Comparison of ENCODE assay signal across 8 cellular contexts in the genomic region with DNA sequence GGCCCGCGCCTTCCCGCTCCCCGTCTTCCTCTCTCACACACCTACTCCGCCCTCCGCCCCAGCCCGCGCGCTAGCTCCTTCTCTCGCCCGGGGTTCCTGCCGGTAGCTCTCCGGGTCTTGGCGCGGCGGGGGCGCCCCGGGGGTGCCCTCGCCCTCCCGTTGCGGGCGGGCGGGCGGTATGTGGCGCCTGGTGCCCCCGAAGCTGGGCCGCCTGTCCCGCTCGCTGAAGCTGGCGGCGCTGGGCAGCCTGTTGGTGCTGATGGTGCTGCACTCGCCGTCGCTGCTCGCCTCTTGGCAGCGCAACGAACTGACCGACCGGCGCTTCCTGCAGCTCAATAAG. TPM values are rescaled to one million over a fixed set of nuclear protein-coding genes. Genes with fewer than 3 reads are reported as not detected.
DNase-seq lines count a peak whose midpoint lies in the region; ATAC-seq and TF ChIP-seq lines count a peak whose summit lies in the region.

No MANE protein-coding gene starts in this region.

- H3K4me3 Mint-ChIP-seq in Caco-2 (ENCODE audit: unreplicated experiment) (peak overlapping the region; percentile 89), nephron progenitor cell (peak overlapping the region; percentile 96)

- H3K9me3 ChIP-seq in Caco-2 (no peaks in the 10 kb centered on the region), PC-9 (ENCODE audit: insufficient read depth, low read depth) (no peaks in the 10 kb centered on the region)

- BruUV-seq in Caco-2 (replicated peaks; lab: Mats Ljungman, UMichigan) (TSS peak; percentile 8), PC-9 (replicated peaks; lab: Mats Ljungman, UMichigan) (no TSS peak)

- no peaks in the 10 kb centered on the region for H3K27me3 Mint-ChIP-seq in Caco-2 (ENCODE audit: insufficient read depth, unreplicated experiment)
- peaks cover 9% of the 10 kb centered on the region for H3K27me3 Mint-ChIP-seq in nephron progenitor cell (ENCODE audit: low read depth, poor library complexity)

- peak overlapping the region; percentile 98 for H3K27ac Mint-ChIP-seq in Caco-2 (ENCODE audit: unreplicated experiment)
- H3K27ac Mint-ChIP-seq in nephron progenitor cell = peak overlapping the region; percentile 79

- TF ChIP-seq CTCF in Caco-2 (IDR thresholded peaks at IDR 0.05; ENCODE audit: insufficient read depth in 1 of 2, low read depth in 1 of 2, low read length in 1 of 2, severe bottlenecking in 1 of 2, unreplicated experiment in 1 of 2) = no peak
- TF ChIP-seq CTCF in PC-9 (conservative IDR thresholded peaks at IDR 0.05) = no peak
- no peak for TF ChIP-seq CTCF in epithelial cell of esophagus (IDR thresholded peaks at IDR 0.05; ENCODE audit: insufficient read depth, low read depth, low read length, missing control alignments)
- no peak for TF ChIP-seq CTCF in nephron progenitor cell (IDR thresholded peaks at IDR 0.05)

- no peak for ATAC-seq in HG03457 (IDR thresholded peaks at IDR 0.05; ENCODE audit: unreplicated experiment)

- H3K36me3 Mint-ChIP-seq in Caco-2 (ENCODE audit: insufficient read depth, unreplicated experiment) = peaks cover 11% of the 10 kb centered on the region
- H3K36me3 Mint-ChIP-seq in nephron progenitor cell (ENCODE audit: low read depth) = no peaks in the 10 kb centered on the region

- no peaks in the 10 kb centered on the region for H3K27me3 ChIP-seq in Caco-2 (replicated peaks; ENCODE audit: control insufficient read depth, insufficient read depth, low read length)
- H3K27me3 ChIP-seq in PC-9 (ENCODE audit: insufficient read depth, low read depth) = no peaks in the 10 kb centered on the region

- peak overlapping the region; percentile 96 for H3K4me3 ChIP-seq in Caco-2 (ENCODE audit: low read depth, low read length)
- peak overlapping the region; percentile 90 for H3K4me3 ChIP-seq in PC-9
- H3K4me3 ChIP-seq in epithelial cell of esophagus (ENCODE audit: low read length) = peak overlapping the region; percentile 74

- peaks cover 7% of the 10 kb centered on the region for H3K4me1 Mint-ChIP-seq in Caco-2 (ENCODE audit: low read depth, unreplicated experiment)
- peaks cover 40% of the 10 kb centered on the region for H3K4me1 Mint-ChIP-seq in nephron progenitor cell

- H3K4me2 ChIP-seq in PC-9 = peak overlapping the region; percentile 94

- no peaks in the 10 kb centered on the region for H3K9me2 ChIP-seq in PC-9 (ENCODE audit: insufficient read depth)

- no peaks in the 10 kb centered on the region for H3F3A ChIP-seq in PC-9 (ENCODE audit: insufficient read depth, low read depth)

- H3K36me3 ChIP-seq in Caco-2 (ENCODE audit: control insufficient read depth, insufficient read depth, low read length) (no peaks in the 10 kb centered on the region), PC-9 (ENCODE audit: low read depth) (no peaks in the 10 kb centered on the region)

- H3K79me2 ChIP-seq in PC-9 (ENCODE audit: low read depth) = peaks cover 45% of the 10 kb centered on the region

- H3K4me1 ChIP-seq in Caco-2 (peaks cover 21% of the 10 kb centered on the region), PC-9 (replicated peaks; ENCODE audit: insufficient read depth) (peaks cover 37% of the 10 kb centered on the region)

- H3K9me3 Mint-ChIP-seq in Caco-2 (ENCODE audit: unreplicated experiment) (no peaks in the 10 kb centered on the region), nephron progenitor cell (no peaks in the 10 kb centered on the region)

- H3K27ac ChIP-seq in PC-9 = peak overlapping the region; percentile 70

- intact Hi-C loops in Caco-2 (cut with micrococcal nuclease; ENCODE audit: unreplicated experiment) = loop anchor here (2.0 to 10.0 kb wide), 7 partner anchors 325 to 883 kb away; no protein-coding TSS in a partner anchor
- intact Hi-C loops in PC-9 (cut with micrococcal nuclease; ENCODE audit: unreplicated experiment) = loop anchor here (2.0 to 10.0 kb wide), 3 partner anchors 723 to 1795 kb away; no protein-coding TSS in a partner anchor

- H4K20me1 ChIP-seq in PC-9 (ENCODE audit: insufficient read depth) = no peaks in the 10 kb centered on the region

- peak overlapping the region; percentile 93 for H2AFZ ChIP-seq in PC-9

- DNase-seq in Caco-2 (no peak), PC-9 (no peak), epithelial cell of esophagus (ENCODE audit: low read depth) (no peak), nephron progenitor cell (no peak), HEK293T (ENCODE audit: extremely low spot score) (no peak), occipital lobe (lab: John Stamatoyannopoulos, UW) (no peak), midbrain (lab: John Stamatoyannopoulos, UW) (no peak)

- POLR2A ChIA-PET in Caco-2 (lab: Charles Lee) = interaction anchor here (0.6 to 2.4 kb wide), 17 partner anchors 11 to 1733 kb away, joined by 3 to 25 read pairs (median 5); no protein-coding TSS in a partner anchor
- POLR2A ChIA-PET in PC-9 (lab: Charles Lee; ENCODE audit: unreplicated experiment) = interaction anchor here (0.6 to 0.9 kb wide), 17 partner anchors 113 to 1996 kb away, joined by 3 to 12 read pairs (median 4); no protein-coding TSS in a partner anchor
- POLR2A ChIA-PET in HEK293T (lab: Yijun Ruan, JAX) = interaction anchor here (0.8 to 2.0 kb wide), 29 partner anchors 9 to 804 kb away, joined by 3 to 13 read pairs (median 4); no protein-coding TSS in a partner anchor

- CTCF ChIA-PET in Caco-2 (lab: Charles Lee) (interaction anchor here (0.6 to 1.7 kb wide), 4 partner anchors 8 to 936 kb away, joined by 3 to 4 read pairs (median 4); no protein-coding TSS in a partner anchor), PC-9 (lab: Charles Lee) (interaction anchor here (0.6 to 0.7 kb wide), 2 partner anchors 89 to 1269 kb away, joined by 3 to 21 read pairs; no protein-coding TSS in a partner anchor), HEK293T (lab: Yijun Ruan, JAX) (interaction anchor here (0.6 kb wide), 1 partner anchor 295 kb away, joined by 3 read pairs; no protein-coding TSS in a partner anchor)

TF ChIP-seq in HEK293T, 16 proteins besides CTCF, POLR2A, EP300 and RAD21:
- TF ChIP-seq HDGF (IDR thresholded peaks at IDR 0.05; ENCODE audit: borderline replicate concordance) (no peak), SP1 (IDR thresholded peaks at IDR 0.05) (no peak), SUZ12 (IDR thresholded peaks at IDR 0.05) (no peak), BHLHE40 (IDR thresholded peaks at IDR 0.05; ENCODE audit: borderline replicate concordance) (no peak), ARNT (IDR thresholded peaks at IDR 0.05) (no peak), TARDBP (IDR thresholded peaks at IDR 0.05) (no peak), NFRKB (IDR thresholded peaks at IDR 0.05) (no peak), FOXK2 (IDR thresholded peaks at IDR 0.05) (no peak), ZNF384 (IDR thresholded peaks at IDR 0.05) (no peak), FOXA1 (IDR thresholded peaks at IDR 0.05) (no peak), LEF1 (IDR thresholded peaks at IDR 0.05; ENCODE audit: borderline replicate concordance) (no peak)

RNA-seq across cellular contexts. Expression of a gene that starts 0.5 kb away (rescaled TPM):
- 29.0 and 30.2 TPM in 2 replicates for total RNA-seq in Caco-2 (2022)
- total RNA-seq in PC-9 (2021) = 18.7 and 23.6 TPM in 2 replicates
- 137 TPM for total RNA-seq in occipital lobe
